1 cellular context compared by ENCODE assay signal in genomic region chr7:2314209-2314955, GRCh38.
TF ChIP-seq lines count a peak whose summit lies in the region.

Gene SNX8, minus strand, starts transcription at chr7:2314441. Its CDS starts 20 bp downstream, at chr7:2314421.

TF ChIP-seq in K562, 482 proteins besides CTCF, POLR2A, EP300 and RAD21 (continued from another document):
- TF ChIP-seq CHD7 (IDR thresholded peaks at IDR 0.05; ENCODE audit: low read depth, low read length) (no peak), PATZ1 (CRISPR knock-in tag; IDR thresholded peaks at IDR 0.05; ENCODE audit: borderline replicate concordance) (no peak), SIN3B (IDR thresholded peaks at IDR 0.05; ENCODE audit: low read depth) (peak; percentile 90), STAG1 (CRISPR knock-in tag; IDR thresholded peaks at IDR 0.05; ENCODE audit: borderline replicate concordance) (no peak), KDM5B (IDR thresholded peaks at IDR 0.05; ENCODE audit: insufficient replicate concordance, low read depth, low read length) (peak; percentile 59), ZBTB2 (IDR thresholded peaks at IDR 0.05) (peak; percentile 96), MEIS2 (IDR thresholded peaks at IDR 0.05; ENCODE audit: partially characterized antibody) (peak; percentile 9), MTA1 (IDR thresholded peaks at IDR 0.05; ENCODE audit: borderline replicate concordance) (peak; percentile 95), RCOR1 (IDR thresholded peaks at IDR 0.05; ENCODE audit: borderline replicate concordance in 1 of 2, low read depth in 2 of 2, low read length in 2 of 2) (no peak), GTF2A2 (tag; IDR thresholded peaks at IDR 0.05) (no peak), CREM (IDR thresholded peaks at IDR 0.05; ENCODE audit: low read depth) (peak; percentile 64), PHF8 (IDR thresholded peaks at IDR 0.05; ENCODE audit: borderline replicate concordance, low read length) (peak; percentile 75; the same call in 1 of the 2 replicates), ARHGAP35 (IDR thresholded peaks at IDR 0.05; ENCODE audit: partially characterized antibody) (peak; percentile 27), BMI1 (IDR thresholded peaks at IDR 0.05; ENCODE audit: low read length) (no peak), ATF7 (IDR thresholded peaks at IDR 0.05) (peak; percentile 26; the same call in 1 of the 2 replicates), LEF1 (IDR thresholded peaks at IDR 0.05) (0 out of 2 replicates have a peak, but pooled peaks have one; percentile 26), RBFOX2 (IDR thresholded peaks at IDR 0.05; ENCODE audit: low read depth, low read length) (peak; percentile 73), ELF1 (tag; IDR thresholded peaks at IDR 0.05) (peak; percentile 57; the same call in 1 of the 2 replicates), TFAP4 (CRISPR knock-in tag; IDR thresholded peaks at IDR 0.05; ENCODE audit: borderline replicate concordance) (peak; percentile 79), MXD1 (CRISPR knock-in tag; IDR thresholded peaks at IDR 0.05; ENCODE audit: borderline replicate concordance, poor library complexity, severe bottlenecking) (peak; percentile 69), ZBTB7A (IDR thresholded peaks at IDR 0.05; ENCODE audit: borderline replicate concordance, control insufficient read depth, low read depth, low read length) (peak; percentile 60; the same call in 1 of the 2 replicates), PTTG1 (tag; IDR thresholded peaks at IDR 0.05; ENCODE audit: low read depth) (no peak), ZNF644 (tag; IDR thresholded peaks at IDR 0.05; ENCODE audit: low read depth) (no peak), BCLAF1 (IDR thresholded peaks at IDR 0.05; ENCODE audit: borderline replicate concordance in 1 of 2, control insufficient read depth in 1 of 2, low read depth in 2 of 2, low read length in 1 of 2) (peak in 1 of 2 experiments; percentile 42; a peak in 1 of 4 replicates), ARNT (IDR thresholded peaks at IDR 0.05) (no peak), AFF4 (CRISPR knock-in tag; IDR thresholded peaks at IDR 0.05) (0 out of 2 replicates have a peak, but pooled peaks have one; percentile 28)
